11 cellular contexts compared by ENCODE assay signal in the genomic region with DNA sequence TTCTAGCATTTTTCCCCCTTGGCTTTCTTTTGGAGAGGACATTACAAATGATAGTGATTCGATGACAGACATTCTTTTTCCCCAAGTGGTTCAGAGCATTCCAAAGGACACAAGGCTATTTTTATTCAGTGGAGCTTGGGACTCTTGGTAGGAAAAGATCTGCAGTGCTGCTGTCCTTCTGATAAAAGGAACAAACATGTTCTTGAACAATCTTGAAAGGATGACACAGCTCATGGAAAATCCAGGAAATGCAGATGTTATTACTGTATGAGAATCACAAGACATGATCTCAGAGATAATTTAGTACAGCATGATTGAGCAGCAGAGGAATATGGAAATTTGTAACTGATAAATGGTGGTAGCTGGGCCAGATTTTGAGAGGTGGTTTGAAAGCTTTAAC.
DNase-seq lines count a peak whose midpoint lies in the region; ATAC-seq, FAIRE-seq and TF ChIP-seq lines count a peak whose summit lies in the region.
"Had no signal": no experiment of that assay in that cellular context is flagged by ENCODE, and none has a peak within 500 bp of the region (broad histone marks: within the 10 kb centered on the region; RNA-seq: fewer than 3 reads in every experiment).

No MANE protein-coding gene starts in this region.

- TF ChIP-seq POLR2A in K562 (conservative IDR thresholded peaks at IDR 0.05) (no peak), suprapubic skin (IDR thresholded peaks at IDR 0.05) (no peak)

- H3K9me2 ChIP-seq in Loucy (replicated peaks; ENCODE audit: low read depth, low read length): no peaks in the 10 kb centered on the region

- no peaks in the 10 kb centered on the region for H3F3A ChIP-seq in Loucy (ENCODE audit: low read depth)

- H3K9me3 Mint-ChIP-seq in activated naive CD4-positive, alpha-beta T cell treated with anti-CD3 and anti-CD28 coated beads for 36 hours: peaks cover 3% of the 10 kb centered on the region

- CTCF ChIA-PET in K562 (lab: Yijun Ruan, JAX; ENCODE audit: low intra/inter-chr PET ratio): no interaction called here
- CTCF ChIA-PET in activated naive CD4-positive, alpha-beta T cell treated with anti-CD3 and anti-CD28 coated beads for 36 hours (lab: Charles Lee): interaction anchor here (0.8 to 4.8 kb wide), 3 partner anchors 115 to 493 kb away, joined by 3 to 55 read pairs (median 3); no protein-coding TSS in a partner anchor

- H3K27ac Mint-ChIP-seq in activated naive CD4-positive, alpha-beta T cell treated with anti-CD3 and anti-CD28 coated beads for 36 hours: no peak overlapping the region
- H3K27ac Mint-ChIP-seq: activated CD8-positive, alpha-beta T cell treated with anti-CD3 and anti-CD28 coated beads, Interleukin-2, amount 10 ng/mL, durations not matched to agents 7 days and 5 days; dendritic cell treated with granulocyte-macrophage colony-stimulating factor and Interleukin-4, amounts not matched to agents 40 ng/mL and 50 ng/mL, for 4 days had no signal

- H3K4me1 ChIP-seq in Loucy (ENCODE audit: insufficient read depth, low read length, poor library complexity, severe bottlenecking) (peaks cover 6% of the 10 kb centered on the region), K562 (replicated peaks in 1 of 2; ENCODE audit: control insufficient read depth in 2 of 2, insufficient read depth in 2 of 2, low read length in 2 of 2) (no peaks in the 10 kb centered on the region), suprapubic skin (peaks cover 32% of the 10 kb centered on the region)

- WGBS in K562 (ENCODE audit: insufficient coverage, low coverage, missing lambda C conversion rate): 0% methylated on average over 1 of the region's 1 CpG
- 9% methylated on average over 1 of the region's 1 CpG for WGBS in suprapubic skin

- H3K36me3 Mint-ChIP-seq in activated naive CD4-positive, alpha-beta T cell treated with anti-CD3 and anti-CD28 coated beads for 36 hours (ENCODE audit: low read depth): no peaks in the 10 kb centered on the region

- H3K9me3 ChIP-seq in Loucy (ENCODE audit: insufficient read depth, low read depth, low read length): no peaks in the 10 kb centered on the region
- no peaks in the 10 kb centered on the region for H3K9me3 ChIP-seq in K562 (replicated peaks; ENCODE audit: control insufficient read depth, insufficient read depth, low read depth, low read length)
- H3K9me3 ChIP-seq in suprapubic skin: no peaks in the 10 kb centered on the region

- H3K36me3 ChIP-seq in Loucy (ENCODE audit: insufficient read depth, low read length) (no peaks in the 10 kb centered on the region), K562 (ENCODE audit: control insufficient read depth, insufficient read depth, low read length) (no peaks in the 10 kb centered on the region), suprapubic skin (no peaks in the 10 kb centered on the region)

- TF ChIP-seq EP300 in K562 (IDR thresholded peaks at IDR 0.05; ENCODE audit: low read length): no peak
- TF ChIP-seq EP300 in suprapubic skin (IDR thresholded peaks at IDR 0.05): no peak

- no peaks in the 10 kb centered on the region for H3K9me1 ChIP-seq in K562 (ENCODE audit: control insufficient read depth, insufficient read depth, low read length)

- H3K4me3 Mint-ChIP-seq in activated naive CD4-positive, alpha-beta T cell treated with anti-CD3 and anti-CD28 coated beads for 36 hours: no peak overlapping the region
- H3K4me3 Mint-ChIP-seq: activated CD8-positive, alpha-beta T cell treated with anti-CD3 and anti-CD28 coated beads, Interleukin-2, amount 10 ng/mL, durations not matched to agents 7 days and 5 days; dendritic cell treated with granulocyte-macrophage colony-stimulating factor and Interleukin-4, amounts not matched to agents 40 ng/mL and 50 ng/mL, for 4 days had no signal

- intact Hi-C loops in K562 (cut with micrococcal nuclease): loop anchor here (5.0 to 10.0 kb wide), 4 partner anchors 44 to 1134 kb away; a partner anchor contains a TSS
- intact Hi-C loops in left ventricle myocardium superior (cut with micrococcal nuclease): loop anchor here (2.0 kb wide), 1 partner anchor 175 kb away; no protein-coding TSS in a partner anchor
- intact Hi-C loops in activated naive CD4-positive, alpha-beta T cell treated with anti-CD3 and anti-CD28 coated beads for 36 hours (cut with micrococcal nuclease): loop anchor here (1.0 to 10.0 kb wide), 7 partner anchors 42 to 1137 kb away; a partner anchor contains a TSS

- no peaks in the 10 kb centered on the region for H3K27me3 Mint-ChIP-seq in activated naive CD4-positive, alpha-beta T cell treated with anti-CD3 and anti-CD28 coated beads for 36 hours (ENCODE audit: low read depth)
- H3K27me3 Mint-ChIP-seq: dendritic cell treated with granulocyte-macrophage colony-stimulating factor and Interleukin-4, amounts not matched to agents 40 ng/mL and 50 ng/mL, for 4 days had no signal

- TF ChIP-seq RAD21 in K562 (CRISPR knock-in tag; conservative IDR thresholded peaks at IDR 0.05 in 1 of 2, IDR thresholded peaks at IDR 0.05 in 1 of 2): no peak

- POLR2A ChIA-PET in K562 (lab: Yijun Ruan, JAX): no interaction called here

- H4K20me1 ChIP-seq in Loucy (ENCODE audit: insufficient read depth, low read length, poor library complexity, severe bottlenecking): no peaks in the 10 kb centered on the region
- no peaks in the 10 kb centered on the region for H4K20me1 ChIP-seq in K562 (replicated peaks; ENCODE audit: control insufficient read depth, insufficient read depth, low read length)

- H3K79me2 ChIP-seq in Loucy (ENCODE audit: insufficient read depth, low read length): no peaks in the 10 kb centered on the region
- no peaks in the 10 kb centered on the region for H3K79me2 ChIP-seq in K562 (ENCODE audit: control insufficient read depth, insufficient read depth, low read length)

- H3K4me1 Mint-ChIP-seq in activated naive CD4-positive, alpha-beta T cell treated with anti-CD3 and anti-CD28 coated beads for 36 hours (ENCODE audit: low read depth): peaks cover 22% of the 10 kb centered on the region

- H3K4me2 ChIP-seq in Loucy (ENCODE audit: low read depth, low read length, poor library complexity, severe bottlenecking): no peak overlapping the region
- no peak overlapping the region for H3K4me2 ChIP-seq in K562 (ENCODE audit: insufficient read depth, low read length)

- H3K9ac ChIP-seq in Loucy (ENCODE audit: low read depth, low read length, poor library complexity, severe bottlenecking): no peak overlapping the region
- H3K9ac ChIP-seq in K562 (ENCODE audit: insufficient read depth in 1 of 2, low read depth in 2 of 2, low read length in 2 of 2): no peak overlapping the region

- H3K4me3 ChIP-seq in Loucy (ENCODE audit: low read length, poor library complexity, severe bottlenecking): no peak overlapping the region
- H3K4me3 ChIP-seq in K562: no peak overlapping the region
- H3K4me3 ChIP-seq in suprapubic skin: no peak overlapping the region

- in situ Hi-C loops in K562 (cut with MboI): loop anchor here (25.0 kb wide), 1 partner anchor 484 kb away; no protein-coding TSS in a partner anchor

- H2AFZ ChIP-seq in Loucy (ENCODE audit: low read length) (0 out of 2 replicates have a peak overlapping the region, but pooled peaks have one; percentile 1), K562 (ENCODE audit: low read depth, low read length) (no peak overlapping the region)

- H3K27ac ChIP-seq in K562 (ENCODE audit: extremely low read depth, low read depth, low read length) (no peak overlapping the region), suprapubic skin (peak overlapping the region; percentile 50)

- BruUV-seq in K562 (replicated peaks; lab: Mats Ljungman, UMichigan): no TSS peak

- no peaks in the 10 kb centered on the region for H3K27me3 ChIP-seq in Loucy (ENCODE audit: insufficient read depth, low read length, poor library complexity, severe bottlenecking)
- no peaks in the 10 kb centered on the region for H3K27me3 ChIP-seq in K562 (ENCODE audit: control insufficient read depth in 2 of 2, insufficient read depth in 2 of 2, low read length in 2 of 2)
- no peaks in the 10 kb centered on the region for H3K27me3 ChIP-seq in suprapubic skin

- FAIRE-seq in K562 (lab: Jason Lieb, UNC): no peak
- FAIRE-seq: G401.6 had no signal

- no peak for ATAC-seq in K562
- ATAC-seq in left ventricle myocardium superior: peak; percentile 73
- ATAC-seq: activated CD8-positive, alpha-beta T cell treated with anti-CD3 and anti-CD28 coated beads, Interleukin-2, amount 10 ng/mL, durations not matched to agents 7 days and 5 days had no signal

- TF ChIP-seq CTCF in Loucy (conservative IDR thresholded peaks at IDR 0.05; ENCODE audit: low read length) (no peak), K562 (IDR thresholded peaks at IDR 0.05 in 2 of 3, conservative IDR thresholded peaks at IDR 0.05 in 1 of 3; ENCODE audit: insufficient read depth in 2 of 3, low read depth in 1 of 3, low read length in 3 of 3) (no peak), suprapubic skin (IDR thresholded peaks at IDR 0.05) (no peak)

- DNase-seq in K562 (ENCODE audit: extremely low read depth in 1 of 4, low spot score in 3 of 4): no peak
- DNase-seq in left ventricle myocardium superior: no peak
- DNase-seq in suprapubic skin (ENCODE audit: low spot score in 2 of 2): no peak
- no peak for DNase-seq in activated naive CD4-positive, alpha-beta T cell treated with anti-CD3 and anti-CD28 coated beads for 36 hours
- DNase-seq in activated naive CD4-positive, alpha-beta T cell treated with Interleukin-2 at 50 U/mL for 16 hours: no peak
- no peak for DNase-seq in NCI-H1694 (lab: John Stamatoyannopoulos, UW)
- DNase-seq: activated CD8-positive, alpha-beta T cell treated with anti-CD3 and anti-CD28 coated beads, Interleukin-2, amount 10 ng/mL, durations not matched to agents 7 days and 5 days; MM.1S had no signal

TF ChIP-seq in K562, 482 proteins besides CTCF, POLR2A, EP300 and RAD21:
- TF ChIP-seq RFX7 (CRISPR knock-in tag; IDR thresholded peaks at IDR 0.05) (no peak), ELF1 (tag; IDR thresholded peaks at IDR 0.05) (peak; percentile 30; the same call in 1 of the 2 replicates)
